ENCODE assay signal across 8 cellular contexts in genomic region chr17:59004338-59005111, GRCh38.
DNase-seq lines count a peak whose midpoint lies in the region; TF ChIP-seq lines count a peak whose summit lies in the region.

No MANE protein-coding gene starts in this region.

- TF ChIP-seq POLR2A in suprapubic skin (IDR thresholded peaks at IDR 0.05), result no peak

- no peak overlapping the region for H3K4me2 ChIP-seq in neural cell (ENCODE audit: low read length)

- TF ChIP-seq EP300 in neural cell (conservative IDR thresholded peaks at IDR 0.05; ENCODE audit: poor library complexity, severe bottlenecking) (no peak), suprapubic skin (IDR thresholded peaks at IDR 0.05) (no peak)

- POLR2A ChIA-PET in CD8-positive, alpha-beta memory T cell (lab: Charles Lee), result interaction anchor here (0.6 to 0.8 kb wide), 3 partner anchors 430 to 652 kb away, joined by 3 read pairs; partner anchors contain the start of gene SUPT4H1

- WGBS in suprapubic skin, result 23% methylated on average over 4 of the region's 4 CpGs

- peak overlapping the region; percentile 66 to 94 (median 82) for H3K27ac Mint-ChIP-seq in CD8-positive, alpha-beta memory T cell

- H3K4me3 ChIP-seq in CD8-positive, alpha-beta memory T cell (ENCODE audit: low read length), result no peak overlapping the region
- H3K4me3 ChIP-seq in neural cell (ENCODE audit: low read length) (no peak overlapping the region), suprapubic skin (no peak overlapping the region)

- H3K27me3 ChIP-seq in CD8-positive, alpha-beta memory T cell (ENCODE audit: insufficient read depth, low read length, poor library complexity, severe bottlenecking), result no peaks in the 10 kb centered on the region
- H3K27me3 ChIP-seq in neural cell (ENCODE audit: insufficient read depth, low read depth, low read length) (no peaks in the 10 kb centered on the region), suprapubic skin (no peaks in the 10 kb centered on the region)

- H3K9me3 Mint-ChIP-seq in CD8-positive, alpha-beta memory T cell, result no peaks in the 10 kb centered on the region

- peak; percentile 46 to 74 (median 57) for DNase-seq in CD8-positive, alpha-beta memory T cell
- DNase-seq in HPDE6-E6E7 (ENCODE audit: extremely low spot score) (peak; percentile 27), OCI-M1 (lab: John Stamatoyannopoulos, UW) (peak; percentile 83), activated T-cell treated with anti-CD3 and anti-CD28 coated beads for 48 hours (ENCODE audit: low read depth) (peak; percentile 41), fibroblast of gingiva (ENCODE audit: low read depth) (peak; percentile 30), suprapubic skin (ENCODE audit: low spot score in 2 of 2) (peak in 1 of 2 donors; percentile 69), posterior vena cava (ENCODE audit: low spot score) (no peak)

- TF ChIP-seq CTCF in neural cell (IDR thresholded peaks at IDR 0.05; ENCODE audit: poor library complexity, severe bottlenecking) (peak; percentile 91), suprapubic skin (IDR thresholded peaks at IDR 0.05) (peak; percentile 87 to 98)

- H3K9me2 ChIP-seq in neural cell (ENCODE audit: insufficient read depth, low read length), result no peaks in the 10 kb centered on the region

- H3F3A ChIP-seq in neural cell (ENCODE audit: insufficient read depth, low read length, poor library complexity, severe bottlenecking), result no peaks in the 10 kb centered on the region

- no peaks in the 10 kb centered on the region for H3K79me2 ChIP-seq in neural cell (replicated peaks; ENCODE audit: insufficient read depth, low read length)

- no peak overlapping the region for H3K9ac ChIP-seq in neural cell (ENCODE audit: low read length)

- no peak overlapping the region for H3K27ac ChIP-seq in CD8-positive, alpha-beta memory T cell (ENCODE audit: low read depth, low read length)
- no peak overlapping the region for H3K27ac ChIP-seq in neural cell (ENCODE audit: low read length)
- no peak overlapping the region for H3K27ac ChIP-seq in suprapubic skin

- H2AFZ ChIP-seq in neural cell (ENCODE audit: low read depth, low read length), result no peak overlapping the region

- H3K27me3 Mint-ChIP-seq in CD8-positive, alpha-beta memory T cell, result no peaks in the 10 kb centered on the region

- CTCF ChIA-PET in CD8-positive, alpha-beta memory T cell (lab: Charles Lee), result interaction anchor here (0.8 to 2.9 kb wide), 17 partner anchors 10 to 486 kb away, joined by 3 to 16 read pairs (median 3); no protein-coding TSS in a partner anchor

- H3K36me3 Mint-ChIP-seq in CD8-positive, alpha-beta memory T cell, result peaks cover 0 to 39% (median 6%) of the 10 kb centered on the region in 3 donors

- no peaks in the 10 kb centered on the region for H4K20me1 ChIP-seq in neural cell (ENCODE audit: insufficient read depth)

- no peaks in the 10 kb centered on the region for H3K36me3 ChIP-seq in CD8-positive, alpha-beta memory T cell (ENCODE audit: insufficient read depth, low read length)
- H3K36me3 ChIP-seq in neural cell (ENCODE audit: insufficient read depth, low read length) (peaks cover 4% of the 10 kb centered on the region), suprapubic skin (peaks cover 26% of the 10 kb centered on the region)

- peaks cover 13 to 19% (median 17%) of the 10 kb centered on the region in 3 donors for H3K4me1 Mint-ChIP-seq in CD8-positive, alpha-beta memory T cell

- H3K4me1 ChIP-seq in CD8-positive, alpha-beta memory T cell (ENCODE audit: insufficient read depth, low read length), result peaks cover 9% of the 10 kb centered on the region
- no peaks in the 10 kb centered on the region for H3K4me1 ChIP-seq in suprapubic skin

- no peaks in the 10 kb centered on the region for H3K9me3 ChIP-seq in CD8-positive, alpha-beta memory T cell (ENCODE audit: low read length)
- H3K9me3 ChIP-seq in neural cell (ENCODE audit: low read length) (no peaks in the 10 kb centered on the region), suprapubic skin (no peaks in the 10 kb centered on the region)

- intact Hi-C loops in posterior vena cava (cut with DNase I), result loop anchor here (5.0 kb wide), 2 partner anchors 292 to 482 kb away; no protein-coding TSS in a partner anchor

- H3K4me3 Mint-ChIP-seq in CD8-positive, alpha-beta memory T cell, result peak overlapping the region in 1 of 7 donors; percentile 15

- TF ChIP-seq RAD21 in neural cell (conservative IDR thresholded peaks at IDR 0.05), result peak; percentile 95

TF ChIP-seq in neural cell, 6 proteins besides CTCF, POLR2A, EP300 and RAD21:
- TF ChIP-seq EZH2 (IDR thresholded peaks at IDR 0.05; ENCODE audit: borderline replicate concordance, insufficient read depth, low read length, poor library complexity, severe bottlenecking) (no peak), SMC3 (conservative IDR thresholded peaks at IDR 0.05; ENCODE audit: poor library complexity) (peak; percentile 98)
TF ChIP-seq in neural cell: peak in this region for 1.
